Comparison of ENCODE assay signal across 14 cellular contexts in the genomic region with DNA sequence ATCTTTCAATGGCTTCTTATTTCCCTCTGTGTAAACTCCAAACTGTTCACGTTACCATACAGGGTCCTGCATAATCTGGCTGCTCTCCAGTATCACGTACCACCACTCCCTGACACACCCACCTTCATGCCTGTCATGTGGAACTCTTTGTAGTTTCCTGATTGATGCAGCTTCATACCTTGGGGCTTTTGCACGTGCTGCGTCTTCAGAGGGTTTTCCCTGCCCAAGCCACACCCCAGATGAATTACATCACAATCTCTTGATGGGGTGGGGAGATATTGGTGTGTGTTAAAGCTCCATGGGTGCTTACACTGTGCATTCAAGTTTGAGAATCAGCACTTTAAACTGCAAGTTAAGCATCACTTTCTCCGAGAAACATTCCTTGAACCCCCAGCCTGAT.
A peak's percentile ranks its signal among the peaks of the same experiment; 100 is the strongest.
DNase-seq lines count a peak whose midpoint lies in the region; ATAC-seq and TF ChIP-seq lines count a peak whose summit lies in the region.
"Had no signal": no experiment of that assay in that cellular context is flagged by ENCODE, and none has a peak within 500 bp of the region (broad histone marks: within the 10 kb centered on the region; RNA-seq: fewer than 3 reads in every experiment).

No MANE protein-coding gene starts in this region.

- TF ChIP-seq POLR2A in breast epithelium (IDR thresholded peaks at IDR 0.05): no peak

- DNase-seq in mammary epithelial cell (no peak), breast epithelium (ENCODE audit: low spot score in 2 of 2) (no peak), NCI-H69 (lab: John Stamatoyannopoulos, UW) (peak; percentile 1), memory B cell (ENCODE audit: low spot score in 2 of 2) (no peak), right atrium auricular region (ENCODE audit: low spot score) (no peak), DMS53 treated with DMSO at 0.1 percent for 48 hours (lab: John Stamatoyannopoulos, UW; ENCODE audit: unreplicated experiment) (no peak)
- DNase-seq: C1 segment of cervical spinal cord; Caco-2; CD4-positive, alpha-beta memory T cell; GF-D8; GM23248 had no signal

- peak overlapping the region; percentile 16 for H2AFZ ChIP-seq in mammary epithelial cell (ENCODE audit: low read depth, low read length)
- H2AFZ ChIP-seq: GM23248 had no signal

- ATAC-seq in memory B cell (ENCODE audit: low read depth): no peak
- ATAC-seq in SK-N-SH treated with all-trans-retinoic acid at 6 μM for 48 hours: no peak
- ATAC-seq: HCT116 had no signal

- intact Hi-C loops in mammary epithelial cell (cut with micrococcal nuclease): loop anchor here (5.0 kb wide), 1 partner anchor 112 kb away; no protein-coding TSS in a partner anchor
- intact Hi-C loops in breast epithelium (cut with DNase I; ENCODE audit: low total_unique reads): no loop called here

- TF ChIP-seq CTCF in mammary epithelial cell (conservative IDR thresholded peaks at IDR 0.05 in 1 of 2, IDR thresholded peaks at IDR 0.05 in 1 of 2; ENCODE audit: extremely low read depth in 1 of 2, insufficient read depth in 1 of 2, low read depth in 1 of 2, low read length in 2 of 2) (no peak), breast epithelium (IDR thresholded peaks at IDR 0.05) (no peak), right atrium auricular region (IDR thresholded peaks at IDR 0.05) (no peak)

- no peak overlapping the region for H3K4me2 ChIP-seq in mammary epithelial cell (ENCODE audit: insufficient read depth, low read depth, low read length)

- H3K36me3 Mint-ChIP-seq in memory B cell: no peaks in the 10 kb centered on the region
- H3K36me3 Mint-ChIP-seq: CD4-positive, alpha-beta memory T cell had no signal

- dilution Hi-C loops in mammary epithelial cell (cut with HindIII; ENCODE audit: low sequenced_read_pairs): no loop called here

- H4K20me1 ChIP-seq in mammary epithelial cell (ENCODE audit: insufficient read depth, low read length): no peaks in the 10 kb centered on the region

- H3K4me3 ChIP-seq in mammary epithelial cell (replicated peaks in 1 of 3; ENCODE audit: insufficient read depth in 1 of 3, low read depth in 2 of 3, low read length in 3 of 3): no peak overlapping the region
- H3K4me3 ChIP-seq in breast epithelium: no peak overlapping the region
- no peak overlapping the region for H3K4me3 ChIP-seq in right atrium auricular region
- H3K4me3 ChIP-seq: GM23248 had no signal

- H3K27me3 ChIP-seq in mammary epithelial cell (ENCODE audit: insufficient read depth, low read length): no peaks in the 10 kb centered on the region
- peaks cover 0 to 7% of the 10 kb centered on the region in 2 donors for H3K27me3 ChIP-seq in breast epithelium
- no peaks in the 10 kb centered on the region for H3K27me3 ChIP-seq in right atrium auricular region

- no peak overlapping the region for H3K27ac ChIP-seq in mammary epithelial cell (ENCODE audit: insufficient read depth, low read depth, low read length)
- H3K27ac ChIP-seq in breast epithelium: no peak overlapping the region
- H3K27ac ChIP-seq in right atrium auricular region: peak overlapping the region in 1 of 2 donors; percentile 11
- H3K27ac ChIP-seq: GM23248 had no signal

- H3K4me1 ChIP-seq in mammary epithelial cell (ENCODE audit: insufficient read depth, low read length) (peaks cover 8% of the 10 kb centered on the region), breast epithelium (no peaks in the 10 kb centered on the region), right atrium auricular region (no peaks in the 10 kb centered on the region)
- H3K4me1 ChIP-seq: Caco-2 had no signal

- peak overlapping the region; percentile 63 for H3K27ac Mint-ChIP-seq in memory B cell
- H3K27ac Mint-ChIP-seq: B cell had no signal

- H3K9me3 ChIP-seq in mammary epithelial cell (replicated peaks; ENCODE audit: insufficient read depth, low read length) (no peaks in the 10 kb centered on the region), breast epithelium (no peaks in the 10 kb centered on the region), right atrium auricular region (no peaks in the 10 kb centered on the region)
- H3K9me3 ChIP-seq: Caco-2 had no signal

- H3K4me1 Mint-ChIP-seq in memory B cell: peaks cover 4% of the 10 kb centered on the region

- CTCF ChIA-PET in mammary epithelial cell (lab: Charles Lee; ENCODE audit: low non-redundant PET): no interaction called here

- H3K9ac ChIP-seq in mammary epithelial cell (ENCODE audit: insufficient read depth, low read length): no peak overlapping the region
- H3K9ac ChIP-seq: GM23248 had no signal

- H3K9me3 Mint-ChIP-seq in memory B cell: peaks cover 2% of the 10 kb centered on the region

- WGBS in mammary epithelial cell (ENCODE audit: low coverage, missing lambda C conversion rate): 27% methylated on average over 5 of the region's 5 CpGs

- H3K4me3 Mint-ChIP-seq in memory B cell: no peak overlapping the region
- H3K4me3 Mint-ChIP-seq: B cell; CD4-positive, alpha-beta memory T cell had no signal

- H3K36me3 ChIP-seq in mammary epithelial cell (ENCODE audit: insufficient read depth, low read length) (no peaks in the 10 kb centered on the region), breast epithelium (no peaks in the 10 kb centered on the region), right atrium auricular region (no peaks in the 10 kb centered on the region)

- in situ Hi-C loops in mammary epithelial cell (cut with MboI; ENCODE audit: low sequenced_read_pairs in 2 of 2): loop anchor here (10.0 to 25.0 kb wide), 2 partner anchors 262 to 279 kb away; no protein-coding TSS in a partner anchor

- BruUV-seq in mammary epithelial cell (replicated peaks; lab: Mats Ljungman, UMichigan): no TSS peak

- no peaks in the 10 kb centered on the region for H3K27me3 Mint-ChIP-seq in memory B cell
- H3K27me3 Mint-ChIP-seq: B cell; CD4-positive, alpha-beta memory T cell had no signal

- no peaks in the 10 kb centered on the region for H3K79me2 ChIP-seq in mammary epithelial cell (ENCODE audit: insufficient read depth, low read length)

TF ChIP-seq in SK-N-SH treated with all-trans-retinoic acid at 6 μM for 48 hours, 23 proteins besides CTCF, POLR2A, EP300 and RAD21 (continues in another document):
- TF ChIP-seq ISL1 (CRISPR knock-in tag; IDR thresholded peaks at IDR 0.05) (no peak), BACH2 (CRISPR knock-in tag; IDR thresholded peaks at IDR 0.05; ENCODE audit: borderline replicate concordance) (no peak), RARB (CRISPR knock-in tag; IDR thresholded peaks at IDR 0.05) (no peak), ESRRG (CRISPR knock-in tag; IDR thresholded peaks at IDR 0.05) (no peak), TOX (CRISPR knock-in tag; IDR thresholded peaks at IDR 0.05; ENCODE audit: borderline replicate concordance) (no peak), ZFP3 (CRISPR knock-in tag; IDR thresholded peaks at IDR 0.05) (no peak), TSHZ2 (CRISPR knock-in tag; IDR thresholded peaks at IDR 0.05) (no peak), ARNTL (CRISPR knock-in tag; IDR thresholded peaks at IDR 0.05; ENCODE audit: borderline replicate concordance, low read depth) (no peak), OSR1 (CRISPR knock-in tag; IDR thresholded peaks at IDR 0.05) (no peak), CSRNP3 (CRISPR knock-in tag; IDR thresholded peaks at IDR 0.05) (no peak), GLIS3 (CRISPR knock-in tag; IDR thresholded peaks at IDR 0.05) (no peak)
